ENCODE assay signal across 18 cellular contexts in the genomic region with DNA sequence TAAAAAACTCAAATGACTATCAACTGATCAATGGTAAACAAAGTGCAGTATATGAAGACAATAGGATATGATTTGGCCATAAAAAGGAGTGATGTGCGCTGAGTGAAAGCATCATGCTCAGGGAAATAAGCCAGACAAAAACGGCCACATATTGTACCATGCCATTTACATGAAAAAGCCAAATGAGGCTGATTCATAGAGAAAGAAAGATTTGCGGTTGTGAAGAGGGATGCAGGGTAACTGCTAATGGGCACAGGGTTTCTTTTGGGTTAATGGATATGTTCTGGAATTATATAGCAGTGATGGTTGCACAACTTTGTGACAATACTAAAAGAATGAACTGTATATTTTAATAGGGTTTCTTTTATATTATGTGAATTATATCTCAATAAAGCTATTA.
A peak's percentile ranks its signal among the peaks of the same experiment; 100 is the strongest.
DNase-seq lines count a peak whose midpoint lies in the region; ATAC-seq lines count a peak whose summit lies in the region.
"Had no signal": no experiment of that assay in that cellular context is flagged by ENCODE, and none has a peak within 500 bp of the region (broad histone marks: within the 10 kb centered on the region; RNA-seq: fewer than 3 reads in every experiment).

No MANE protein-coding gene starts in this region.

- H3K9me3 ChIP-seq in CD4-positive, CD25-positive, alpha-beta regulatory T cell (ENCODE audit: control insufficient read depth in 2 of 2, low read length in 2 of 2), result no peaks in the 10 kb centered on the region
- no peaks in the 10 kb centered on the region for H3K9me3 ChIP-seq in HAP-1
- H3K9me3 ChIP-seq: BE2C, BLaER1, Caco-2 had no signal

- peaks cover 9% of the 10 kb centered on the region for H3K36me3 Mint-ChIP-seq in CD4-positive, CD25-positive, alpha-beta regulatory T cell
- H3K36me3 Mint-ChIP-seq in naive thymus-derived CD8-positive, alpha-beta T cell, result peaks cover 6 to 17% (median 12%) of the 10 kb centered on the region in 3 donors
- H3K36me3 Mint-ChIP-seq: CD14-positive monocyte had no signal

- no peaks in the 10 kb centered on the region for H3K9me3 Mint-ChIP-seq in CD4-positive, CD25-positive, alpha-beta regulatory T cell
- peaks cover 0 to 4% (median 0%) of the 10 kb centered on the region in 9 donors for H3K9me3 Mint-ChIP-seq in naive thymus-derived CD8-positive, alpha-beta T cell
- H3K9me3 Mint-ChIP-seq: CD4-positive, alpha-beta T cell; CD8-positive, alpha-beta T cell had no signal

- H3K27ac ChIP-seq in CD4-positive, CD25-positive, alpha-beta regulatory T cell (ENCODE audit: insufficient read depth, low read length, poor library complexity, severe bottlenecking), result no peak overlapping the region
- H3K27ac ChIP-seq: BLaER1 had no signal

- H3K4me1 ChIP-seq in CD4-positive, CD25-positive, alpha-beta regulatory T cell (ENCODE audit: control insufficient read depth, insufficient read depth, low read length, poor library complexity, severe bottlenecking), result no peaks in the 10 kb centered on the region
- H3K4me1 ChIP-seq in HAP-1, result peaks cover 41% of the 10 kb centered on the region
- H3K4me1 ChIP-seq: BE2C, Caco-2 had no signal

- no peak overlapping the region for H3K4me3 ChIP-seq in CD4-positive, CD25-positive, alpha-beta regulatory T cell (ENCODE audit: low read depth, low read length)
- H3K4me3 ChIP-seq in HAP-1, result no peak overlapping the region
- H3K4me3 ChIP-seq: BLaER1 had no signal

- in situ Hi-C loops in HAP-1 (cut with MboI; ENCODE audit: low sequenced_read_pairs), result no loop called here

- ATAC-seq in CD4-positive, CD25-positive, alpha-beta regulatory T cell (ENCODE audit: low read depth in 2 of 2), result no peak
- no peak for ATAC-seq in naive thymus-derived CD8-positive, alpha-beta T cell
- ATAC-seq: CD8-positive, alpha-beta T cell had no signal

- peak overlapping the region in 2 of 3 donors; percentile 19 to 22 for H3K27ac Mint-ChIP-seq in CD4-positive, CD25-positive, alpha-beta regulatory T cell
- H3K27ac Mint-ChIP-seq in naive thymus-derived CD8-positive, alpha-beta T cell, result no peak overlapping the region
- H3K27ac Mint-ChIP-seq: CD14-positive monocyte; CD4-positive, alpha-beta T cell; CD8-positive, alpha-beta T cell had no signal

- H3K4me1 Mint-ChIP-seq in CD4-positive, CD25-positive, alpha-beta regulatory T cell, result peaks cover 4 to 44% (median 32%) of the 10 kb centered on the region in 4 donors
- H3K4me1 Mint-ChIP-seq in naive thymus-derived CD8-positive, alpha-beta T cell, result peaks cover 19 to 49% (median 36%) of the 10 kb centered on the region in 4 donors
- H3K4me1 Mint-ChIP-seq: CD14-positive monocyte had no signal

- intact Hi-C loops in cardiac septum (cut with DNase I), result no loop called here

- DNase-seq in CD4-positive, CD25-positive, alpha-beta regulatory T cell, result no peak
- peak; percentile 53 to 95 for DNase-seq in HAP-1 (ENCODE audit: low spot score in 2 of 2)
- DNase-seq in astrocyte of the hippocampus (ENCODE audit: low read depth, low spot score), result peak; percentile 33
- no peak for DNase-seq in naive thymus-derived CD8-positive, alpha-beta T cell
- no peak for DNase-seq in NCI-H69 (lab: John Stamatoyannopoulos, UW)
- DNase-seq in cardiac septum (ENCODE audit: low spot score), result no peak
- DNase-seq: 8988T; ACHN; BE2C; C1 segment of cervical spinal cord; Caco-2; Calu3; CD4-positive, alpha-beta T cell; CD8-positive, alpha-beta T cell; DMS79 treated with DMSO at 0.1 percent for 48 hours; GF-D8 had no signal

- peaks cover 5% of the 10 kb centered on the region for H3K27me3 Mint-ChIP-seq in CD4-positive, CD25-positive, alpha-beta regulatory T cell
- no peaks in the 10 kb centered on the region for H3K27me3 Mint-ChIP-seq in naive thymus-derived CD8-positive, alpha-beta T cell
- H3K27me3 Mint-ChIP-seq: CD4-positive, alpha-beta T cell had no signal

- no peaks in the 10 kb centered on the region for H3K36me3 ChIP-seq in CD4-positive, CD25-positive, alpha-beta regulatory T cell (ENCODE audit: control insufficient read depth, insufficient read depth, low read length)
- no peaks in the 10 kb centered on the region for H3K36me3 ChIP-seq in HAP-1 (replicated peaks)
- H3K36me3 ChIP-seq: BE2C, BLaER1 had no signal

- H3K4me3 Mint-ChIP-seq in CD4-positive, CD25-positive, alpha-beta regulatory T cell, result no peak overlapping the region
- no peak overlapping the region for H3K4me3 Mint-ChIP-seq in naive thymus-derived CD8-positive, alpha-beta T cell
- H3K4me3 Mint-ChIP-seq: CD14-positive monocyte; CD4-positive, alpha-beta T cell; CD8-positive, alpha-beta T cell had no signal

- POLR2A ChIA-PET in naive thymus-derived CD8-positive, alpha-beta T cell (lab: Charles Lee), result no interaction called here

- H3K27me3 ChIP-seq in CD4-positive, CD25-positive, alpha-beta regulatory T cell (ENCODE audit: control insufficient read depth, insufficient read depth, low read length), result no peaks in the 10 kb centered on the region
- H3K27me3 ChIP-seq in HAP-1 (ENCODE audit: low read depth), result no peaks in the 10 kb centered on the region
- H3K27me3 ChIP-seq: BE2C, BLaER1 had no signal

Comparison
In these comparisons a context has a peak if more than half of its experiments do, and no peak if none do; other contexts are left out.
1. DNase-seq: peak in HAP-1 (2 of 2) and astrocyte of the hippocampus (single experiment); none in CD4-positive, CD25-positive, alpha-beta regulatory T cell (0 of 3), naive thymus-derived CD8-positive, alpha-beta T cell (0 of 10), NCI-H69 (single experiment) and cardiac septum (single experiment).
2. H3K27ac Mint-ChIP-seq: peak in CD4-positive, CD25-positive, alpha-beta regulatory T cell (2 of 3); none in naive thymus-derived CD8-positive, alpha-beta T cell (0 of 10).